ENCODE assay signal across 20 cellular contexts in the genomic region with DNA sequence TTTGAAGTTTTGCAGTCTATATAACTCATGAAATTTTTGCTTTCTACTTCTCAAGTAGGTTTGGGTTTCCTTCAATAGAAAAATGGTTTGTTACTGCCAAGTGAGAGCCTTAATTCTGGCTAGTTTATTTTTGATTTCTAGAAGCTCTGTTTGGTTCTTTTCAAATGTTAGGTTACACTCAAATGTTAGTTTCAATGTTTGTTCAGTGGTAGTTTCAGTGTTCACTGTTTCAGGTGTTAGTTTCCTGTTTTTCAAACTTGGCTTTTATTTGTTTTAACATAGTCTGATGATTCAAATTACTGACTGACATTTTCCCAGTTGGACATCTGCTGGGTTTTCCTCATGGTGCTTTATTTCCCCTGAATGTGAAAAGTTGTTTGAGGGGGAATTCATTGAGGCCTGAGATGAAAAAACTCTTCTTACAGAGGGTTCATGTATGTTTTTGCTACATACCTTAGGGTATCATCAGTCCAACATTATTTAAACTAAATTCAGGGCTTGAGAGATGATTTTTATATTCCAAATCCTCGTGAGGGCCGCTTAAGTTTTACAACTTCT.
DNase-seq lines count a peak whose midpoint lies in the region; ATAC-seq and FAIRE-seq lines count a peak whose summit lies in the region.
"Had no signal": no experiment of that assay in that cellular context is flagged by ENCODE, and none has a peak within 500 bp of the region (broad histone marks: within the 10 kb centered on the region; RNA-seq: fewer than 3 reads in every experiment).

No MANE protein-coding gene starts in this region.

- H3K4me1 ChIP-seq in naive thymus-derived CD4-positive, alpha-beta T cell (ENCODE audit: control insufficient read depth in 2 of 2, insufficient read depth in 2 of 2, low read length in 2 of 2): peaks cover 35 to 37% of the 10 kb centered on the region in 2 donors
- H3K4me1 ChIP-seq in small intestine (ENCODE audit: control insufficient read depth in 2 of 2, insufficient read depth in 1 of 2, low read depth in 1 of 2, low read length in 1 of 2): peaks cover 2 to 37% of the 10 kb centered on the region in 2 donors

- H3K36me3 ChIP-seq in naive thymus-derived CD4-positive, alpha-beta T cell (ENCODE audit: control insufficient read depth in 2 of 3, insufficient read depth in 3 of 3, low read length in 3 of 3): no peaks in the 10 kb centered on the region
- H3K36me3 ChIP-seq in small intestine (ENCODE audit: control insufficient read depth in 2 of 2, insufficient read depth in 2 of 2, low read length in 2 of 2): no peaks in the 10 kb centered on the region
- H3K36me3 ChIP-seq: MG63, transverse colon, WERI-Rb-1 had no signal

- H3K27me3 Mint-ChIP-seq in naive thymus-derived CD4-positive, alpha-beta T cell: no peaks in the 10 kb centered on the region

- peaks cover 64 to 100% (median 96%) of the 10 kb centered on the region in 7 donors for H3K4me1 Mint-ChIP-seq in naive thymus-derived CD4-positive, alpha-beta T cell

- intact Hi-C loops in naive thymus-derived CD4-positive, alpha-beta T cell (cut with micrococcal nuclease): loop anchor here (5.0 kb wide), 1 partner anchor 93 kb away; no protein-coding TSS in a partner anchor

- WGBS in small intestine, 3 donors: 97 to 99% (median 97%) methylated on average over 2 of the region's 2 CpGs

- H3K9me3 Mint-ChIP-seq in activated naive CD4-positive, alpha-beta T cell treated with anti-CD3 and anti-CD28 coated beads, Interleukin-2, amount 50 U/mL, for 72 hours: peaks cover 0 to 9% of the 10 kb centered on the region in 2 donors
- peaks cover 0 to 5% (median 0%) of the 10 kb centered on the region in 11 donors for H3K9me3 Mint-ChIP-seq in naive thymus-derived CD4-positive, alpha-beta T cell

- CTCF ChIA-PET in naive thymus-derived CD4-positive, alpha-beta T cell (lab: Charles Lee): interaction anchor here (0.7 kb wide), 1 partner anchor 1605 kb away, joined by 3 read pairs; no protein-coding TSS in a partner anchor

- peaks cover 0 to 41% of the 10 kb centered on the region in 2 donors for H3K36me3 Mint-ChIP-seq in activated naive CD4-positive, alpha-beta T cell treated with anti-CD3 and anti-CD28 coated beads, Interleukin-2, amount 50 U/mL, for 72 hours
- peaks cover 0 to 21% (median 0%) of the 10 kb centered on the region in 5 donors for H3K36me3 Mint-ChIP-seq in naive thymus-derived CD4-positive, alpha-beta T cell

- H3K4me3 Mint-ChIP-seq in naive thymus-derived CD4-positive, alpha-beta T cell: peak overlapping the region in 7 of 10 donors; percentile 7 to 73 (median 47)
- H3K4me3 Mint-ChIP-seq: CD14-positive monocyte had no signal

- DNase-seq in DMS53 (lab: John Stamatoyannopoulos, UW) (peak; percentile 12), DMS53 treated with DMSO at 0.1 percent for 48 hours (lab: John Stamatoyannopoulos, UW; ENCODE audit: unreplicated experiment) (no peak), DMS79 treated with DMSO at 0.1 percent for 48 hours (lab: John Stamatoyannopoulos, UW) (no peak), NOMO-1 (lab: John Stamatoyannopoulos, UW; ENCODE audit: unreplicated experiment in 2 of 2) (no peak), small intestine (no peak)
- DNase-seq in activated naive CD4-positive, alpha-beta T cell treated with anti-CD3 and anti-CD28 coated beads, Interleukin-2, amount 50 U/mL, for 72 hours (ENCODE audit: low spot score in 2 of 2): no peak
- DNase-seq in naive thymus-derived CD4-positive, alpha-beta T cell: no peak
- DNase-seq: MG63; midbrain; stimulated activated CD4-positive, alpha-beta T cell treated with anti-CD3 and anti-CD28 coated beads, Interleukin-4, amount 100 ng/mL, for 24 hours; transverse colon; WERI-Rb-1 had no signal

- no peaks in the 10 kb centered on the region for H3K9me3 ChIP-seq in naive thymus-derived CD4-positive, alpha-beta T cell (ENCODE audit: control insufficient read depth in 2 of 3, low read length in 3 of 3)
- no peaks in the 10 kb centered on the region for H3K9me3 ChIP-seq in small intestine (ENCODE audit: control insufficient read depth, low read depth)
- H3K9me3 ChIP-seq: transverse colon had no signal

- no peak for FAIRE-seq in small intestine (lab: Jason Lieb, UNC)
- FAIRE-seq: H54, keratinocyte had no signal

- no peak overlapping the region for H3K4me3 ChIP-seq in naive thymus-derived CD4-positive, alpha-beta T cell (ENCODE audit: low read length)
- H3K4me3 ChIP-seq in small intestine (ENCODE audit: low read depth in 1 of 2, low read length in 2 of 2): no peak overlapping the region
- H3K4me3 ChIP-seq: MG63, transverse colon had no signal

- H3K27ac Mint-ChIP-seq in activated naive CD4-positive, alpha-beta T cell treated with anti-CD3 and anti-CD28 coated beads, Interleukin-2, amount 50 U/mL, for 72 hours: peak overlapping the region; percentile 67 to 96
- H3K27ac Mint-ChIP-seq in naive thymus-derived CD4-positive, alpha-beta T cell: peak overlapping the region in 4 of 9 donors; percentile 33 to 97 (median 67)

- peak; percentile 55 for ATAC-seq in HG03354 (IDR thresholded peaks at IDR 0.05; ENCODE audit: poor library complexity, severe bottlenecking, unreplicated experiment)
- ATAC-seq in activated naive CD4-positive, alpha-beta T cell treated with anti-CD3 and anti-CD28 coated beads, Interleukin-2, amount 50 U/mL, for 72 hours: peak in 1 of 2 donors; percentile 52
- no peak for ATAC-seq in naive thymus-derived CD4-positive, alpha-beta T cell
- ATAC-seq: esophagus mucosa, Panc1, SK-N-SH treated with all-trans-retinoic acid at 6 μM for 48 hours had no signal

- POLR2A ChIA-PET in naive thymus-derived CD4-positive, alpha-beta T cell (lab: Charles Lee): interaction anchor here (0.9 to 1.5 kb wide), 2 partner anchors 14 to 186 kb away, joined by 3 to 4 read pairs; no protein-coding TSS in a partner anchor

- H3K27me3 ChIP-seq in naive thymus-derived CD4-positive, alpha-beta T cell (ENCODE audit: control insufficient read depth in 2 of 2, insufficient read depth in 2 of 2, low read length in 2 of 2): no peaks in the 10 kb centered on the region
- no peaks in the 10 kb centered on the region for H3K27me3 ChIP-seq in small intestine (ENCODE audit: control insufficient read depth in 2 of 2, insufficient read depth in 2 of 2, low read length in 2 of 2)
- H3K27me3 ChIP-seq: MG63, transverse colon had no signal

- no peak overlapping the region for H3K27ac ChIP-seq in naive thymus-derived CD4-positive, alpha-beta T cell (ENCODE audit: low read depth, low read length)
- no peak overlapping the region for H3K27ac ChIP-seq in small intestine (ENCODE audit: low read depth in 1 of 2, low read length in 1 of 2)
- H3K27ac ChIP-seq: 22Rv1, transverse colon, WERI-Rb-1 had no signal
